ENCODE assay signal across 1 cellular context in the genomic region with DNA sequence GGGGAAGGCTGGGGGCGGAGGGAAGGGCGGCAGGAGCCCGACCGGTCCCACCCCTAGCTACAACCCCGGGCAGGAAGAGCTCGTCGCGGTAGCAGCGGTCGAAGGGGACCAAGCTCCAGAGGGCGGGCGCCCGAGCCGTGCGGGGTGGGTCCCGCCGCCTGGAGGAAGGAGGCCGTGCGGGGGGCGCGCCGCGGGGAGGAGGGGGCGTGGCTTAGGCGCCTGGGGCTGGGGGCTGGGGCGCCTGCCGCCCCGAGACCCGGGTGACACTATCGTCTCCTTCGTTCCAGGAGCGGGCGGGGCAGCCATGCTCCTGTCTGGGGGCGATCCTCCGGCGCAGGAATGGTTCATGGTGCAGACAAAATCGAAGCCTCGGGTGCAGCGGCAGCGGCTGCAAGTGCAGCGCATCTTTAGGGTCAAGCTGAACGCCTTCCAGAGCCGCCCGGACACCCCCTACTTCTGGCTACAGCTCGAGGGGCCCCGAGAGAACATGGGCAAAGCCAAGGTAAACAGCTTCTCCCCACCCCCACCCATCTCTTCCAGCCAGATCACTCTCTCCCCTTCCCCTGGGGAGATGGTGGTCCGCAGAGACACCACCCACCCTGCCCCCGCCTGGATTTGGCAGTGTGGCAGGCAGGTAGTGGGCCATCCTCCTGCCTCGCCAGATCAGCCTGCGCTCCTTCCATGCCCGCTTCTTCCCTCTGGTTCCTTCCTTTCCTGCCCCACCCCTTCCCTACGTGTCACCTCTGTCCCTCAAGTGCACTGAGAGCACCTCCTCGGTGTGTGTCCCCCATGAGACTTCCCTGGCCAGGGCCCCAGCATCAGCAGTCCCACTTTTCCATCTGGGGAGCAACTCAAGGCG.
TF ChIP-seq lines count a peak whose summit lies in the region.

A gene (plus strand): TSS at position 61 of the 859 bp plus-strand sequence. CDS start 244 bp downstream, at position 305.

TF ChIP-seq in HepG2, 621 proteins besides CTCF, POLR2A, EP300 and RAD21 (continued from another document and continues in another):
- TF ChIP-seq, protein P1, sequence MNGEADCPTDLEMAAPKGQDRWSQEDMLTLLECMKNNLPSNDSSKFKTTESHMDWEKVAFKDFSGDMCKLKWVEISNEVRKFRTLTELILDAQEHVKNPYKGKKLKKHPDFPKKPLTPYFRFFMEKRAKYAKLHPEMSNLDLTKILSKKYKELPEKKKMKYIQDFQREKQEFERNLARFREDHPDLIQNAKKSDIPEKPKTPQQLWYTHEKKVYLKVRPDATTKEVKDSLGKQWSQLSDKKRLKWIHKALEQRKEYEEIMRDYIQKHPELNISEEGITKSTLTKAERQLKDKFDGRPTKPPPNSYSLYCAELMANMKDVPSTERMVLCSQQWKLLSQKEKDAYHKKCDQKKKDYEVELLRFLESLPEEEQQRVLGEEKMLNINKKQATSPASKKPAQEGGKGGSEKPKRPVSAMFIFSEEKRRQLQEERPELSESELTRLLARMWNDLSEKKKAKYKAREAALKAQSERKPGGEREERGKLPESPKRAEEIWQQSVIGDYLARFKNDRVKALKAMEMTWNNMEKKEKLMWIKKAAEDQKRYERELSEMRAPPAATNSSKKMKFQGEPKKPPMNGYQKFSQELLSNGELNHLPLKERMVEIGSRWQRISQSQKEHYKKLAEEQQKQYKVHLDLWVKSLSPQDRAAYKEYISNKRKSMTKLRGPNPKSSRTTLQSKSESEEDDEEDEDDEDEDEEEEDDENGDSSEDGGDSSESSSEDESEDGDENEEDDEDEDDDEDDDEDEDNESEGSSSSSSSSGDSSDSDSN (CRISPR knock-in tag; IDR thresholded peaks at IDR 0.05) = peak; percentile 65
- TF ChIP-seq ZNF761 (CRISPR knock-in tag; conservative IDR thresholded peaks at IDR 0.05) (0 out of 2 replicates have a peak, but pooled peaks have one; percentile 63), ZBTB1 (CRISPR knock-in tag; IDR thresholded peaks at IDR 0.05; ENCODE audit: borderline replicate concordance) (no peak), RBFOX2 (IDR thresholded peaks at IDR 0.05; ENCODE audit: low read depth, low read length) (no peak), NFKB2 (CRISPR knock-in tag; IDR thresholded peaks at IDR 0.05; ENCODE audit: borderline replicate concordance) (peak; percentile 64; the same call in 1 of the 2 replicates), SOX5 (CRISPR knock-in tag; IDR thresholded peaks at IDR 0.05; ENCODE audit: borderline replicate concordance) (no peak), ZNF781 (CRISPR knock-in tag; IDR thresholded peaks at IDR 0.05; ENCODE audit: borderline replicate concordance, not compliant biosample characterization) (no peak), SP5 (CRISPR knock-in tag; IDR thresholded peaks at IDR 0.05; ENCODE audit: borderline replicate concordance, low read depth) (0 out of 2 replicates have a peak, but pooled peaks have one; percentile 11), ZNF251 (CRISPR knock-in tag; IDR thresholded peaks at IDR 0.05) (no peak)
- TF ChIP-seq, protein P2, sequence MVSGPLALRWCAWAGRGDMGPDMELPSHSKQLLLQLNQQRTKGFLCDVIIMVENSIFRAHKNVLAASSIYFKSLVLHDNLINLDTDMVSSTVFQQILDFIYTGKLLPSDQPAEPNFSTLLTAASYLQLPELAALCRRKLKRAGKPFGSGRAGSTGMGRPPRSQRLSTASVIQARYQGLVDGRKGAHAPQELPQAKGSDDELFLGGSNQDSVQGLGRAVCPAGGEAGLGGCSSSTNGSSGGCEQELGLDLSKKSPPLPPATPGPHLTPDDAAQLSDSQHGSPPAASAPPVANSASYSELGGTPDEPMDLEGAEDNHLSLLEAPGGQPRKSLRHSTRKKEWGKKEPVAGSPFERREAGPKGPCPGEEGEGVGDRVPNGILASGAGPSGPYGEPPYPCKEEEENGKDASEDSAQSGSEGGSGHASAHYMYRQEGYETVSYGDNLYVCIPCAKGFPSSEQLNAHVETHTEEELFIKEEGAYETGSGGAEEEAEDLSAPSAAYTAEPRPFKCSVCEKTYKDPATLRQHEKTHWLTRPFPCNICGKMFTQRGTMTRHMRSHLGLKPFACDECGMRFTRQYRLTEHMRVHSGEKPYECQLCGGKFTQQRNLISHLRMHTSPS (CRISPR knock-in tag; IDR thresholded peaks at IDR 0.05; ENCODE audit: low read depth) = no peak
- TF ChIP-seq, protein P3, sequence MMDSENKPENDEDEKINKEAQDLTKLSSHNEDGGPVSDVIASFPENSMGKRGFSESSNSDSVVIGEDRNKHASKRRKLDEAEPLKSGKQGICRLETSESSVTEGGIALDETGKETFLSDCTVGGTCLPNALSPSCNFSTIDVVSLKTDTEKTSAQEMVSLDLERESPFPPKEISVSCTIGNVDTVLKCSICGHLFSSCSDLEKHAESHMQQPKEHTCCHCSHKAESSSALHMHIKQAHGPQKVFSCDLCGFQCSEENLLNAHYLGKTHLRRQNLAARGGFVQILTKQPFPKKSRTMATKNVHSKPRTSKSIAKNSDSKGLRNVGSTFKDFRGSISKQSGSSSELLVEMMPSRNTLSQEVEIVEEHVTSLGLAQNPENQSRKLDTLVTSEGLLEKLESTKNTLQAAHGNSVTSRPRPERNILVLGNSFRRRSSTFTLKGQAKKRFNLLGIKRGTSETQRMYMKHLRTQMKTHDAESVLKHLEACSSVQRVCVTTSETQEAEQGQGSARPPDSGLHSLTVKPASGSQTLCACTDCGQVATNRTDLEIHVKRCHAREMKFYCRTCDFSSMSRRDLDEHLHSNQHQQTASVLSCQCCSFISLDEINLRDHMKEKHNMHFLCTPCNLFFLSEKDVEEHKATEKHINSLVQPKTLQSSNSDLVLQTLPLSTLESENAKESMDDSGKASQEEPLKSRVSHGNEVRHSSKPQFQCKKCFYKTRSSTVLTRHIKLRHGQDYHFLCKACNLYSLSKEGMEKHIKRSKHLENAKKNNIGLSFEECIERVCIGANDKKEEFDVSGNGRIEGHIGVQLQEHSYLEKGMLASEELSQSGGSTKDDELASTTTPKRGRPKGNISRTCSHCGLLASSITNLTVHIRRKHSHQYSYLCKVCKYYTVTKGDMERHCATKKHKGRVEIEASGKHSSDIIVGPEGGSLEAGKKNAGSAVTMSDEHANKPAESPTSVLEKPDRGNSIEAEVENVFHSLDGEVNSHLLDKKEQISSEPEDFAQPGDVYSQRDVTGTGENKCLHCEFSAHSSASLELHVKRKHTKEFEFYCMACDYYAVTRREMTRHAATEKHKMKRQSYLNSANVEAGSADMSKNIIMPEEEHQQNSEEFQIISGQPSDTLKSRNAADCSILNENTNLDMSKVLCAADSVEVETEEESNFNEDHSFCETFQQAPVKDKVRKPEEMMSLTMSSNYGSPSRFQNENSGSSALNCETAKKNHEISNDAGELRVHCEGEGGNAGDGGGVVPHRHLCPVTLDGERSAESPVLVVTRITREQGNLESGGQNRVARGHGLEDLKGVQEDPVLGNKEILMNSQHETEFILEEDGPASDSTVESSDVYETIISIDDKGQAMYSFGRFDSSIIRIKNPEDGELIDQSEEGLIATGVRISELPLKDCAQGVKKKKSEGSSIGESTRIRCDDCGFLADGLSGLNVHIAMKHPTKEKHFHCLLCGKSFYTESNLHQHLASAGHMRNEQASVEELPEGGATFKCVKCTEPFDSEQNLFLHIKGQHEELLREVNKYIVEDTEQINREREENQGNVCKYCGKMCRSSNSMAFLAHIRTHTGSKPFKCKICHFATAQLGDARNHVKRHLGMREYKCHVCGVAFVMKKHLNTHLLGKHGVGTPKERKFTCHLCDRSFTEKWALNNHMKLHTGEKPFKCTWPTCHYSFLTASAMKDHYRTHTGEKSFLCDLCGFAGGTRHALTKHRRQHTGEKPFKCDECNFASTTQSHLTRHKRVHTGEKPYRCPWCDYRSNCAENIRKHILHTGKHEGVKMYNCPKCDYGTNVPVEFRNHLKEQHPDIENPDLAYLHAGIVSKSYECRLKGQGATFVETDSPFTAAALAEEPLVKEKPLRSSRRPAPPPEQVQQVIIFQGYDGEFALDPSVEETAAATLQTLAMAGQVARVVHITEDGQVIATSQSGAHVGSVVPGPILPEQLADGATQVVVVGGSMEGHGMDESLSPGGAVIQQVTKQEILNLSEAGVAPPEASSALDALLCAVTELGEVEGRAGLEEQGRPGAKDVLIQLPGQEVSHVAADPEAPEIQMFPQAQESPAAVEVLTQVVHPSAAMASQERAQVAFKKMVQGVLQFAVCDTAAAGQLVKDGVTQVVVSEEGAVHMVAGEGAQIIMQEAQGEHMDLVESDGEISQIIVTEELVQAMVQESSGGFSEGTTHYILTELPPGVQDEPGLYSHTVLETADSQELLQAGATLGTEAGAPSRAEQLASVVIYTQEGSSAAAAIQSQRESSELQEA (CRISPR knock-in tag; IDR thresholded peaks at IDR 0.05; ENCODE audit: not compliant biosample characterization) = peak; percentile 56
- TF ChIP-seq, protein P4, sequence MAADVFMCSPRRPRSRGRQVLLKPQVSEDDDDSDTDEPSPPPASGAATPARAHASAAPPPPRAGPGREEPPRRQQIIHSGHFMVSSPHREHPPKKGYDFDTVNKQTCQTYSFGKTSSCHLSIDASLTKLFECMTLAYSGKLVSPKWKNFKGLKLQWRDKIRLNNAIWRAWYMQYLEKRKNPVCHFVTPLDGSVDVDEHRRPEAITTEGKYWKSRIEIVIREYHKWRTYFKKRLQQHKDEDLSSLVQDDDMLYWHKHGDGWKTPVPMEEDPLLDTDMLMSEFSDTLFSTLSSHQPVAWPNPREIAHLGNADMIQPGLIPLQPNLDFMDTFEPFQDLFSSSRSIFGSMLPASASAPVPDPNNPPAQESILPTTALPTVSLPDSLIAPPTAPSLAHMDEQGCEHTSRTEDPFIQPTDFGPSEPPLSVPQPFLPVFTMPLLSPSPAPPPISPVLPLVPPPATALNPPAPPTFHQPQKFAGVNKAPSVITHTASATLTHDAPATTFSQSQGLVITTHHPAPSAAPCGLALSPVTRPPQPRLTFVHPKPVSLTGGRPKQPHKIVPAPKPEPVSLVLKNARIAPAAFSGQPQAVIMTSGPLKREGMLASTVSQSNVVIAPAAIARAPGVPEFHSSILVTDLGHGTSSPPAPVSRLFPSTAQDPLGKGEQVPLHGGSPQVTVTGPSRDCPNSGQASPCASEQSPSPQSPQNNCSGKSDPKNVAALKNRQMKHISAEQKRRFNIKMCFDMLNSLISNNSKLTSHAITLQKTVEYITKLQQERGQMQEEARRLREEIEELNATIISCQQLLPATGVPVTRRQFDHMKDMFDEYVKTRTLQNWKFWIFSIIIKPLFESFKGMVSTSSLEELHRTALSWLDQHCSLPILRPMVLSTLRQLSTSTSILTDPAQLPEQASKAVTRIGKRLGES (CRISPR knock-in tag; IDR thresholded peaks at IDR 0.05; ENCODE audit: borderline replicate concordance) = no peak
- TF ChIP-seq, protein P5, sequence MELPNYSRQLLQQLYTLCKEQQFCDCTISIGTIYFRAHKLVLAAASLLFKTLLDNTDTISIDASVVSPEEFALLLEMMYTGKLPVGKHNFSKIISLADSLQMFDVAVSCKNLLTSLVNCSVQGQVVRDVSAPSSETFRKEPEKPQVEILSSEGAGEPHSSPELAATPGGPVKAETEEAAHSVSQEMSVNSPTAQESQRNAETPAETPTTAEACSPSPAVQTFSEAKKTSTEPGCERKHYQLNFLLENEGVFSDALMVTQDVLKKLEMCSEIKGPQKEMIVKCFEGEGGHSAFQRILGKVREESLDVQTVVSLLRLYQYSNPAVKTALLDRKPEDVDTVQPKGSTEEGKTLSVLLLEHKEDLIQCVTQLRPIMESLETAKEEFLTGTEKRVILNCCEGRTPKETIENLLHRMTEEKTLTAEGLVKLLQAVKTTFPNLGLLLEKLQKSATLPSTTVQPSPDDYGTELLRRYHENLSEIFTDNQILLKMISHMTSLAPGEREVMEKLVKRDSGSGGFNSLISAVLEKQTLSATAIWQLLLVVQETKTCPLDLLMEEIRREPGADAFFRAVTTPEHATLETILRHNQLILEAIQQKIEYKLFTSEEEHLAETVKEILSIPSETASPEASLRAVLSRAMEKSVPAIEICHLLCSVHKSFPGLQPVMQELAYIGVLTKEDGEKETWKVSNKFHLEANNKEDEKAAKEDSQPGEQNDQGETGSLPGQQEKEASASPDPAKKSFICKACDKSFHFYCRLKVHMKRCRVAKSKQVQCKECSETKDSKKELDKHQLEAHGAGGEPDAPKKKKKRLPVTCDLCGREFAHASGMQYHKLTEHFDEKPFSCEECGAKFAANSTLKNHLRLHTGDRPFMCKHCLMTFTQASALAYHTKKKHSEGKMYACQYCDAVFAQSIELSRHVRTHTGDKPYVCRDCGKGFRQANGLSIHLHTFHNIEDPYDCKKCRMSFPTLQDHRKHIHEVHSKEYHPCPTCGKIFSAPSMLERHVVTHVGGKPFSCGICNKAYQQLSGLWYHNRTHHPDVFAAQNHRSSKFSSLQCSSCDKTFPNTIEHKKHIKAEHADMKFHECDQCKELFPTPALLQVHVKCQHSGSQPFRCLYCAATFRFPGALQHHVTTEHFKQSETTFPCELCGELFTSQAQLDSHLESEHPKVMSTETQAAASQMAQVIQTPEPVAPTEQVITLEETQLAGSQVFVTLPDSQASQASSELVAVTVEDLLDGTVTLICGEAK (IDR thresholded peaks at IDR 0.05) = no peak
- TF ChIP-seq, protein P5 (CRISPR knock-in tag; IDR thresholded peaks at IDR 0.05) = no peak
- TF ChIP-seq, protein P6, sequence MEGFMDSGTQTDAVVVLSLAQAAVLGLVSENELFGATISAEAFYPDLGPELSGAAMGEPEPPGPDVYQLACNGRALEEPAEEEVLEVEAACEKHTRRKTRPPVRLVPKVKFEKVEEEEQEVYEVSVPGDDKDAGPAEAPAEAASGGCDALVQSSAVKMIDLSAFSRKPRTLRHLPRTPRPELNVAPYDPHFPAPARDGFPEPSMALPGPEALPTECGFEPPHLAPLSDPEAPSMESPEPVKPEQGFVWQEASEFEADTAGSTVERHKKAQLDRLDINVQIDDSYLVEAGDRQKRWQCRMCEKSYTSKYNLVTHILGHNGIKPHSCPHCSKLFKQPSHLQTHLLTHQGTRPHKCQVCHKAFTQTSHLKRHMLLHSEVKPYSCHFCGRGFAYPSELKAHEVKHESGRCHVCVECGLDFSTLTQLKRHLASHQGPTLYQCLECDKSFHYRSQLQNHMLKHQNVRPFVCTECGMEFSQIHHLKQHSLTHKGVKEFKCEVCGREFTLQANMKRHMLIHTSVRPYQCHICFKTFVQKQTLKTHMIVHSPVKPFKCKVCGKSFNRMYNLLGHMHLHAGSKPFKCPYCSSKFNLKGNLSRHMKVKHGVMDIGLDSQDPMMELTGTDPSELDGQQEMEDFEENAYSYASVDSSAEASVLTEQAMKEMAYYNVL (CRISPR knock-in tag; IDR thresholded peaks at IDR 0.05; ENCODE audit: borderline replicate concordance) = peak; percentile 35; the same call in 1 of the 2 replicates
